Comparison of ENCODE assay signal across 8 cellular contexts in the genomic region with DNA sequence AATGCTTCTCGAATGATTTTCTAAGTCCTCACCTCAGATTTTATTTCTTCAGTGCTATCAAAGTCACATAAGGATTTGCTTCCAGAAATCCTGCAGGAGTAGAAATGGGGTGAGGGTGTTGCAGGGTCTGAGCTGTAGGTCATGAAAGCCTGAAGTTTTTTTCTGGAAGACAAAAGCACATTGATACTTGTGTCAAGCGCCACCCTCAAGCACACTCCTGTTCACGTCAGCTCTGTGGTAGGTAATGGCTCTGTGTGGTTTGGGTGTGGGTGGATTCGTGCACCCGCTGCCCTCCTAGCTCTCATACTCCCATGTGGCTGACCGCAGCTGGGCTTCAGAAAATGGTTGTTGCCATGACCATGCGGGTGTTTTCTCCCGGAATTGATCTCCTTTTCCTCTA. TPM values are rescaled to one million over a fixed set of nuclear protein-coding genes. Genes with fewer than 3 reads are reported as not detected.
A peak's percentile ranks its signal among the peaks of the same experiment; 100 is the strongest.
DNase-seq lines count a peak whose midpoint lies in the region; ATAC-seq and TF ChIP-seq lines count a peak whose summit lies in the region.

No MANE protein-coding gene starts in this region.

- H3K4me1 ChIP-seq in heart right ventricle (peaks cover 0 to 30% (median 14%) of the 10 kb centered on the region in 9 donors), A673 (ENCODE audit: insufficient read depth, low read length, poor library complexity, severe bottlenecking) (peaks cover 30% of the 10 kb centered on the region)

- peak overlapping the region; percentile 32 for H3K27ac ChIP-seq in WERI-Rb-1
- H3K27ac ChIP-seq in heart right ventricle = peak overlapping the region; percentile 28 to 86 (median 78)
- no peak overlapping the region for H3K27ac ChIP-seq in A673 (ENCODE audit: low read depth, low read length, poor library complexity, severe bottlenecking)

- intact Hi-C loops in heart right ventricle (cut with DNase I) (loop anchor here in 1 of 10 donors (10.0 kb wide), 1 partner anchor 122 kb away; a partner anchor contains a TSS), A673 (cut with micrococcal nuclease; ENCODE audit: unreplicated experiment) (no loop called here)

- TF ChIP-seq CTCF in GM12865 (IDR thresholded peaks at IDR 0.05; ENCODE audit: insufficient read depth, low read depth, low read length, missing control alignments) = no peak
- no peak for TF ChIP-seq CTCF in WERI-Rb-1 (IDR thresholded peaks at IDR 0.05; ENCODE audit: low read depth, low read length)
- TF ChIP-seq CTCF in heart right ventricle (IDR thresholded peaks at IDR 0.05) = no peak
- no peak for TF ChIP-seq CTCF in A673 (conservative IDR thresholded peaks at IDR 0.05; ENCODE audit: low read depth, low read length)

- POLR2A ChIA-PET in A673 (lab: Charles Lee; ENCODE audit: low non-redundant PET) = no interaction called here

- H3K4me3 ChIP-seq in GM12865 (ENCODE audit: low read depth, low read length) (no peak overlapping the region), WERI-Rb-1 (ENCODE audit: low read depth, low read length) (no peak overlapping the region), heart right ventricle (peak overlapping the region in 8 of 10 donors; percentile 15 to 51 (median 34)), skeletal muscle cell (ENCODE audit: low read depth, low read length) (peak overlapping the region; percentile 41), A673 (ENCODE audit: low read depth, low read length, poor library complexity, severe bottlenecking) (no peak overlapping the region)

- H3K27me3 ChIP-seq in WERI-Rb-1 (ENCODE audit: insufficient read depth, low read depth, severe bottlenecking) (no peaks in the 10 kb centered on the region), heart right ventricle (no peaks in the 10 kb centered on the region), A673 (replicated peaks; ENCODE audit: insufficient read depth, low read depth, low read length, poor library complexity) (no peaks in the 10 kb centered on the region)

- WGBS in heart right ventricle, 2 donors = 65 to 73% methylated on average over 8 of the region's 8 CpGs

- ATAC-seq in heart right ventricle (peak in 6 of 8 donors; percentile 28 to 71 (median 60)), HG03280 (IDR thresholded peaks at IDR 0.05; ENCODE audit: unreplicated experiment) (no peak), HG02981 (IDR thresholded peaks at IDR 0.05; ENCODE audit: unreplicated experiment) (no peak), GM21515 (IDR thresholded peaks at IDR 0.05; ENCODE audit: unreplicated experiment) (no peak)

- no TSS peak for BruUV-seq in A673 (replicated peaks; lab: Mats Ljungman, UMichigan)

- H3K36me3 ChIP-seq in WERI-Rb-1 (no peaks in the 10 kb centered on the region), heart right ventricle (peaks cover 0 to 3% (median 0%) of the 10 kb centered on the region in 9 donors), A673 (ENCODE audit: insufficient read depth, low read length, poor library complexity, severe bottlenecking) (no peaks in the 10 kb centered on the region)

- CTCF ChIA-PET in A673 (lab: Charles Lee) = interaction anchor here (0.7 kb wide), 2 partner anchors 52 to 1025 kb away, joined by 3 to 4 read pairs; no protein-coding TSS in a partner anchor

- H3K9me3 ChIP-seq in WERI-Rb-1 (ENCODE audit: severe bottlenecking) (no peaks in the 10 kb centered on the region), heart right ventricle (no peaks in the 10 kb centered on the region), A673 (ENCODE audit: low read depth, low read length, poor library complexity, severe bottlenecking) (no peaks in the 10 kb centered on the region)

- peak; percentile 19 for DNase-seq in GM12865 (ENCODE audit: low read depth)
- no peak for DNase-seq in WERI-Rb-1
- peak in 1 of 2 donors; percentile 31 for DNase-seq in heart right ventricle
- peak; percentile 90 for DNase-seq in skeletal muscle cell (ENCODE audit: low read depth)
- DNase-seq in A673 (ENCODE audit: low spot score) = no peak

RNA-seq across cellular contexts. Expression of a gene that starts 39.9 kb away (rescaled TPM):
- total RNA-seq in heart right ventricle = not detected
- under 1 TPM; 0.06 to 0.15 TPM for polyA plus RNA-seq in heart right ventricle
- 0.54 TPM in 1 of 2 replicates, not detected in the other for total RNA-seq in A673 (2021)

RNA-seq across cellular contexts. Expression of a gene that starts 59.8 kb away (rescaled TPM):
- total RNA-seq in heart right ventricle (1 to 10 TPM in 8 of 10 donors, under 1 TPM in 2; 0.66 to 6.4 (median 1.8) TPM), A673 (2021) (34.7 and 37.6 TPM in 2 replicates)
- polyA plus RNA-seq in heart right ventricle = 1 to 10 TPM; 1.3 to 3.2 TPM

Comparison
In these comparisons a context has a peak if more than half of its experiments do, and no peak if none do; other contexts are left out.
1. DNase-seq: peak in GM12865 (single experiment) and skeletal muscle cell (single experiment); none in WERI-Rb-1 (single experiment) and A673 (single experiment).
2. H3K4me3 ChIP-seq: peak in heart right ventricle (8 of 10) and skeletal muscle cell (single experiment); none in GM12865 (single experiment), WERI-Rb-1 (single experiment) and A673 (single experiment).
3. ATAC-seq: peak in heart right ventricle (6 of 8); none in HG03280 (single experiment), HG02981 (single experiment) and GM21515 (single experiment).